14 cellular contexts compared by ENCODE assay signal in the genomic region with DNA sequence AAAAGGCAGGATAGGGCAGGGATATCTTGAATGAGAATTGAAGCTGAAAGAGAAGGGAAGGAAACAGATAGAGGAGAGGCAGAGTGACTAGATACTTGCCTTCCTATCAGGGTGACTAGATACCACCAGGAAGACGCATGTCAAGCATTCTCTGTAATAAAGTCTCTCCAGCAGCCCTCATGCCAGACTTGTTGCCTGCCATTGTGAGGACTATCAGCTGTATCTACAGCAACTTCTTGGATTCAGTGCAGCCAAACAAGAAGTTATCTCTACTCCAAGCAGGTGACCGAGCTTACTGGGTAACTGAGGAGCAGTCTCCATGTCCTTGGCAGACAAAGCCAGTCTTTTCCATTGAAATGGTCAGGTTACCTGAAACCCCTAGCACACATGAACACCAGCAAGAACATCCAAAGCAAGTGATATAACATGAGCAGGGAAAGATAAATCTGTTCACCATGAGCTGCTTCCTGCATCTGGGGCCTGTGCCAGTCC. TPM values are rescaled to one million over a fixed set of nuclear protein-coding genes. Genes with fewer than 3 reads are reported as not detected.
A peak's percentile ranks its signal among the peaks of the same experiment; 100 is the strongest.
DNase-seq lines count a peak whose midpoint lies in the region; ATAC-seq and TF ChIP-seq lines count a peak whose summit lies in the region.
"Had no signal": no experiment of that assay in that cellular context is flagged by ENCODE, and none has a peak within 500 bp of the region (broad histone marks: within the 10 kb centered on the region; RNA-seq: fewer than 3 reads in every experiment).

No MANE protein-coding gene starts in this region.

- H3K9me3 ChIP-seq in Caco-2 (no peaks in the 10 kb centered on the region), PC-9 (ENCODE audit: insufficient read depth, low read depth) (no peaks in the 10 kb centered on the region)
- H3K9me3 ChIP-seq: BLaER1 had no signal

- H3K27ac ChIP-seq in PC-9 (peak overlapping the region; percentile 84), cingulate gyrus (ENCODE audit: low read depth, low read length) (peak overlapping the region; percentile 63)
- H3K27ac ChIP-seq: BLaER1 had no signal

- H3K4me1 Mint-ChIP-seq in Caco-2 (ENCODE audit: low read depth, unreplicated experiment) (peaks cover 72% of the 10 kb centered on the region), neural crest cell (peaks cover 7% of the 10 kb centered on the region), endothelial cell (ENCODE audit: unreplicated experiment) (peaks cover 12% of the 10 kb centered on the region), chondrocyte (ENCODE audit: low read depth) (peaks cover 17% of the 10 kb centered on the region)

- H3K9me3 Mint-ChIP-seq in Caco-2 (ENCODE audit: unreplicated experiment) = no peaks in the 10 kb centered on the region
- H3K9me3 Mint-ChIP-seq in neural crest cell = no peaks in the 10 kb centered on the region
- H3K9me3 Mint-ChIP-seq in endothelial cell (ENCODE audit: unreplicated experiment) = no peaks in the 10 kb centered on the region
- H3K9me3 Mint-ChIP-seq in chondrocyte (ENCODE audit: low read depth) = no peaks in the 10 kb centered on the region

- peaks cover 7% of the 10 kb centered on the region for H3K36me3 ChIP-seq in Caco-2 (ENCODE audit: control insufficient read depth, insufficient read depth, low read length)
- 0 out of 2 replicates have a peak, but pooled peaks cover 14% of the 10 kb centered on the region for H3K36me3 ChIP-seq in PC-9 (ENCODE audit: low read depth)
- H3K36me3 ChIP-seq: BLaER1 had no signal

- H3F3A ChIP-seq in PC-9 (ENCODE audit: insufficient read depth, low read depth) = peaks cover 56% of the 10 kb centered on the region

- H2AFZ ChIP-seq in PC-9 = no peak overlapping the region

- no TSS peak for BruUV-seq in Caco-2 (replicated peaks; lab: Mats Ljungman, UMichigan)
- BruUV-seq in PC-9 (replicated peaks; lab: Mats Ljungman, UMichigan) = no TSS peak

- H4K20me1 ChIP-seq in PC-9 (ENCODE audit: insufficient read depth) = no peaks in the 10 kb centered on the region
- H4K20me1 ChIP-seq: BLaER1 had no signal

- no peaks in the 10 kb centered on the region for H3K9me2 ChIP-seq in PC-9 (ENCODE audit: insufficient read depth)

- H3K27ac Mint-ChIP-seq in Caco-2 (ENCODE audit: unreplicated experiment) (peak overlapping the region; percentile 46), neural crest cell (ENCODE audit: unreplicated experiment) (peak overlapping the region; percentile 48), endothelial cell (ENCODE audit: unreplicated experiment) (no peak overlapping the region), chondrocyte (ENCODE audit: unreplicated experiment) (no peak overlapping the region)

- H3K4me2 ChIP-seq in PC-9 = peak overlapping the region; percentile 48
- H3K4me2 ChIP-seq: BLaER1 had no signal

- H3K27me3 Mint-ChIP-seq in Caco-2 (ENCODE audit: insufficient read depth, unreplicated experiment) (no peaks in the 10 kb centered on the region), neural crest cell (ENCODE audit: low read depth) (peaks cover 4% of the 10 kb centered on the region), endothelial cell (ENCODE audit: unreplicated experiment) (peaks cover 4% of the 10 kb centered on the region), chondrocyte (ENCODE audit: low read depth) (no peaks in the 10 kb centered on the region)

- POLR2A ChIA-PET in Caco-2 (lab: Charles Lee) = no interaction called here
- POLR2A ChIA-PET in PC-9 (lab: Charles Lee; ENCODE audit: unreplicated experiment) = interaction anchor here (0.6 to 1.0 kb wide), 3 partner anchors 8 to 1632 kb away, joined by 3 to 7 read pairs (median 5); no protein-coding TSS in a partner anchor

- H3K4me1 ChIP-seq in Caco-2 (peaks cover 60% of the 10 kb centered on the region), PC-9 (replicated peaks; ENCODE audit: insufficient read depth) (peaks cover 74% of the 10 kb centered on the region)

- H3K36me3 Mint-ChIP-seq in Caco-2 (ENCODE audit: insufficient read depth, unreplicated experiment) = peaks cover 69% of the 10 kb centered on the region
- H3K36me3 Mint-ChIP-seq in neural crest cell (ENCODE audit: low read depth) = no peaks in the 10 kb centered on the region
- H3K36me3 Mint-ChIP-seq in endothelial cell (ENCODE audit: low read depth, unreplicated experiment) = no peaks in the 10 kb centered on the region
- H3K36me3 Mint-ChIP-seq in chondrocyte (ENCODE audit: low read depth) = no peaks in the 10 kb centered on the region

- H3K4me3 Mint-ChIP-seq in Caco-2 (ENCODE audit: unreplicated experiment) (no peak overlapping the region), neural crest cell (no peak overlapping the region), endothelial cell (ENCODE audit: unreplicated experiment) (no peak overlapping the region), chondrocyte (ENCODE audit: unreplicated experiment) (no peak overlapping the region)

- intact Hi-C loops in Caco-2 (cut with micrococcal nuclease; ENCODE audit: unreplicated experiment) = loop anchor here (2.0 kb wide), 1 partner anchor 13 kb away; no protein-coding TSS in a partner anchor
- intact Hi-C loops in PC-9 (cut with micrococcal nuclease; ENCODE audit: unreplicated experiment) = loop anchor here (1.0 to 2.0 kb wide), 2 partner anchors 15 to 30 kb away; no protein-coding TSS in a partner anchor

- H3K4me3 ChIP-seq in Caco-2 (ENCODE audit: low read depth, low read length) (no peak overlapping the region), PC-9 (no peak overlapping the region; the same call in 1 of the 2 replicates)
- H3K4me3 ChIP-seq: BLaER1, GM12878 had no signal

- H3K79me2 ChIP-seq in PC-9 (ENCODE audit: low read depth) = peaks cover 55% of the 10 kb centered on the region

- H3K27me3 ChIP-seq in Caco-2 (replicated peaks; ENCODE audit: control insufficient read depth, insufficient read depth, low read length) = no peaks in the 10 kb centered on the region
- H3K27me3 ChIP-seq in PC-9 (ENCODE audit: insufficient read depth, low read depth) = no peaks in the 10 kb centered on the region
- H3K27me3 ChIP-seq: BLaER1 had no signal

- TF ChIP-seq CTCF in Caco-2 (IDR thresholded peaks at IDR 0.05; ENCODE audit: insufficient read depth in 1 of 2, low read depth in 1 of 2, low read length in 1 of 2, severe bottlenecking in 1 of 2, unreplicated experiment in 1 of 2) = no peak
- no peak for TF ChIP-seq CTCF in PC-9 (conservative IDR thresholded peaks at IDR 0.05)
- TF ChIP-seq CTCF in neural crest cell (conservative IDR thresholded peaks at IDR 0.05) = no peak
- TF ChIP-seq CTCF in endothelial cell (IDR thresholded peaks at IDR 0.05; ENCODE audit: unreplicated experiment) = no peak
- TF ChIP-seq CTCF in chondrocyte (IDR thresholded peaks at IDR 0.05) = no peak

- CTCF ChIA-PET in Caco-2 (lab: Charles Lee) = no interaction called here
- CTCF ChIA-PET in PC-9 (lab: Charles Lee) = interaction anchor here (0.5 to 1.0 kb wide), 2 partner anchors 42 to 96 kb away, joined by 4 to 5 read pairs; no protein-coding TSS in a partner anchor

- no peak for ATAC-seq in GM21390 (IDR thresholded peaks at IDR 0.05; ENCODE audit: unreplicated experiment)

- DNase-seq in Caco-2 = no peak
- no peak for DNase-seq in PC-9
- no peak for DNase-seq in neural crest cell (ENCODE audit: low read depth, low spot score)
- no peak for DNase-seq in NCI-H1417 (lab: John Stamatoyannopoulos, UW)
- no peak for DNase-seq in endothelial cell (ENCODE audit: low spot score)
- DNase-seq in chondrocyte (ENCODE audit: low spot score) = no peak
- DNase-seq: activated CD4-positive, alpha-beta T cell treated with anti-CD3 and anti-CD28 coated beads, Interleukin-2, amount 50 U/mL, for 1 hour; midbrain; stimulated activated CD4-positive, alpha-beta T cell treated with anti-CD3 and anti-CD28 coated beads, Interleukin-4, amount 100 ng/mL, for 4 hours; stimulated activated naive CD4-positive, alpha-beta T cell had no signal

RNA-seq across cellular contexts. Expression of a gene that starts 9.3 kb away (rescaled TPM):
- total RNA-seq in Caco-2 (2022) (49.4 and 55.0 TPM in 2 replicates), PC-9 (2021) (30.9 and 37.2 TPM in 2 replicates), neural crest cell (0.72 and 1.0 TPM in 2 replicates), endothelial cell (ENCODE audit: unreplicated experiment) (0.23 TPM), chondrocyte (0.33 to 0.42 TPM (median 0.39 TPM) in 3 replicates)

Comparison
In these comparisons a context has a peak if more than half of its experiments do, and no peak if none do; other contexts are left out.
1. H3K27ac Mint-ChIP-seq: peak in Caco-2 (single experiment) and neural crest cell (single experiment); none in endothelial cell (single experiment) and chondrocyte (single experiment).
2. RNA of a gene that starts 9.3 kb away (total RNA-seq): 49.4 to 55.0 TPM in Caco-2 and 30.9 to 37.2 TPM in PC-9; 0.72 to 1.0 TPM in neural crest cell, 0.33 to 0.42 TPM in chondrocyte and 0.23 TPM in endothelial cell (single experiment); every median in the first group is over 10 times any median in the second.